10 cellular contexts compared by ENCODE assay signal in the genomic region with DNA sequence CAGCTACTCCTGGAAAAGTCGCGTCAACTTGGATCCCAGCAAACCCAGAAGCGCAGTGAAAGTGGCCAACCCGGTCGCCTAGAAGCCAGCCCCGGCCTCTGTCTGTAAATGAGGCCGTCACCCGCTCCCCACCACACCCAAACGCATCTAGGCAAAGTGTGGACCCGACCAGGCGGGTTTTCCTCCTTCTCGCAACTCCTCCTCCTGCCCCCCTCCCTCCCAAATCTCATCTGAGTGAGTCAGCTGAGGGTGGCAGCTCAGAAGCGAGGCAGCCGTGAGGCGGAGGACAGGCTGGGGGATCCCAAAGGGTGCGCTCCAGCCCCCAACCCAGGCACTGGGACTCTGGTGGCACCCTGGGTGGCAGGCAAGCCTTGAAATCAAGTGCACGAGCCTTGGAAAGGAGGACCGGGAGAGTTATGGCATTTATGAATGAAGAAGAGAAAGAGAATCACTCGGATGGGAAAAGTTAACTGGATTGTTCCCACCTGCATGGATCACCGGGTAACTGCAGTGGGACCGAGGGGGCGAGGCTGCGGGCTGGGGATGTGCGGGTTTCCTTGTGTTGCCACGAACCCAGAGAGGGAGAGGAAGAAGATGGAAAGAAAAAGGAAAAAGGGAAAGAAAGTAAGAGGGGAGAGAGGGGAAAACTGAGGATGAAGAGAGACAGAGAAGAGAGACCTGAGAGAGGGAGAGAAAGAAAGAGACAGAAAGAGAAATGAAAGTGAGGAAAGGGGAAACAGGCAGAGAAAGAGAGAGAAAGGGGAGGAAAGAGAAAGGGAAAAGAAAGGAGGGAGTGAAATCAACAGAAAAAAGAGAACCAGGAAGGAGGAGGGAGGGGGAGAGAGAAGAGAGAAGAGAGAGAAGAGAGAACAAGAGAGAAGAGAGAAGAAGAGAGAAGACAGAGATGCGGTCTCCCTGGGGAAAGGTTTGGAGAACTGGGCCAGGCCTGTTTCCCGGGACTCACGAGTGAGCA. TPM values are rescaled to one million over a fixed set of nuclear protein-coding genes. Genes with fewer than 3 reads are reported as not detected.
DNase-seq lines count a peak whose midpoint lies in the region; ATAC-seq lines count a peak whose summit lies in the region.
"Had no signal": no experiment of that assay in that cellular context is flagged by ENCODE, and none has a peak within 500 bp of the region (broad histone marks: within the 10 kb centered on the region; RNA-seq: fewer than 3 reads in every experiment).

Gene APCDD1L (minus strand): TSS at position 160 of the 973 bp plus-strand sequence. CDS start 692 bp downstream, outside the sequence.

- peaks cover 3% of the 10 kb centered on the region for H3K27me3 ChIP-seq in adipocyte (replicated peaks; ENCODE audit: control insufficient read depth, insufficient read depth, low read length)

- peaks cover 22% of the 10 kb centered on the region for H3K4me1 ChIP-seq in adipocyte (ENCODE audit: control insufficient read depth, insufficient read depth, low read length)

- H3K36me3 ChIP-seq in adipocyte (ENCODE audit: control insufficient read depth, insufficient read depth, low read length, severe bottlenecking) = no peaks in the 10 kb centered on the region
- H3K36me3 ChIP-seq: upper lobe of left lung had no signal

- DNase-seq in H4 (ENCODE audit: low spot score) (peak; percentile 64), adipocyte (ENCODE audit: low read depth) (peak; percentile 81), left cardiac atrium (peak; percentile 39), sciatic nerve (ENCODE audit: low spot score) (no peak), NCI-H2227 treated with DMSO at 0.1 percent for 48 hours (lab: John Stamatoyannopoulos, UW) (no peak), SIG-M5 (lab: John Stamatoyannopoulos, UW) (no peak)
- no peak for DNase-seq in activated CD4-positive, CD25-positive, alpha-beta regulatory T cell (lab: John Stamatoyannopoulos, UW)
- DNase-seq: NCI-H2171 treated with DMSO at 0.1 percent for 48 hours had no signal

- H3K9me3 ChIP-seq in adipocyte (ENCODE audit: control insufficient read depth, low read length) = no peaks in the 10 kb centered on the region
- H3K9me3 ChIP-seq: upper lobe of left lung had no signal

- peak within 1 kb of the TSS; percentile 81 for H3K4me3 ChIP-seq in adipocyte (ENCODE audit: low read length)
- H3K4me3 ChIP-seq: upper lobe of left lung had no signal

- peak in 1 of 2 donors; percentile 52 for ATAC-seq in left cardiac atrium
- peak; percentile 51 for ATAC-seq in sciatic nerve
- ATAC-seq in HG03196 (IDR thresholded peaks at IDR 0.05; ENCODE audit: unreplicated experiment) = no peak

- H3K9ac ChIP-seq in adipocyte (ENCODE audit: low read length) = peak within 1 kb of the TSS; percentile 54

- intact Hi-C loops in left cardiac atrium (cut with DNase I) = no loop called here
- intact Hi-C loops in sciatic nerve (cut with DNase I) = no loop called here

RNA-seq across cellular contexts. Expression of gene APCDD1L, which starts in this region (rescaled TPM):
- total RNA-seq in H4 (2014; rRNA removed; shearing (Covaris generic)) = 1.5 and 1.7 TPM in 2 replicates
- total RNA-seq in left cardiac atrium = 1 to 10 TPM in 1 of 2 donors, under 1 TPM in 1; 0.44 to 1.3 TPM
- 0.53 TPM for total RNA-seq in sciatic nerve

Comparison
In these comparisons a context has a peak if more than half of its experiments do, and no peak if none do; other contexts are left out.
1. Peak in ATAC-seq in sciatic nerve; RNA of the gene not detected or under 1 TPM.
2. DNase-seq: peak in H4 (single experiment), adipocyte (single experiment) and left cardiac atrium (single experiment); none in sciatic nerve (single experiment), activated CD4-positive, CD25-positive, alpha-beta regulatory T cell (0 of 4), NCI-H2227 treated with DMSO at 0.1 percent for 48 hours (single experiment) and SIG-M5 (single experiment).